ENCODE assay signal across 1 cellular context in genomic region chr9:127897194-127897692, GRCh38.
A peak's percentile ranks its signal among the peaks of the same experiment; 100 is the strongest.
TF ChIP-seq lines count a peak whose summit lies in the region.

No MANE protein-coding gene starts in this region.

TF ChIP-seq in HepG2, 621 proteins besides CTCF, POLR2A, EP300 and RAD21 (continued from another document and continues in another):
- peak; percentile 56; the same call in 1 of the 2 replicates for TF ChIP-seq ARID4A (CRISPR knock-in tag; IDR thresholded peaks at IDR 0.05; ENCODE audit: borderline replicate concordance)
- TF ChIP-seq KLF16 (CRISPR knock-in tag; IDR thresholded peaks at IDR 0.05) = no peak; a peak in 1 of 4 replicates
- TF ChIP-seq XBP1 (CRISPR knock-in tag; IDR thresholded peaks at IDR 0.05) = no peak
- no peak for TF ChIP-seq PRMT3 (CRISPR knock-in tag; IDR thresholded peaks at IDR 0.05; ENCODE audit: borderline replicate concordance, low read depth)
- no peak for TF ChIP-seq ZNF251 (CRISPR knock-in tag; IDR thresholded peaks at IDR 0.05)
- TF ChIP-seq MED13 (CRISPR knock-in tag; IDR thresholded peaks at IDR 0.05) = no peak
- TF ChIP-seq ZNF615 (CRISPR knock-in tag; IDR thresholded peaks at IDR 0.05; ENCODE audit: borderline replicate concordance) = no peak
- TF ChIP-seq JARID2 (CRISPR knock-in tag; IDR thresholded peaks at IDR 0.05; ENCODE audit: insufficient replicate concordance) = no peak
- TF ChIP-seq MAFG (CRISPR knock-in tag; IDR thresholded peaks at IDR 0.05) = no peak
- TF ChIP-seq ZNF512B (CRISPR knock-in tag; IDR thresholded peaks at IDR 0.05; ENCODE audit: borderline replicate concordance) = no peak
- peak; percentile 80 for TF ChIP-seq RARA (CRISPR knock-in tag; IDR thresholded peaks at IDR 0.05)
- no peak for TF ChIP-seq NFKBIZ (CRISPR knock-in tag; IDR thresholded peaks at IDR 0.05)
- no peak for TF ChIP-seq TFDP2 (CRISPR knock-in tag; IDR thresholded peaks at IDR 0.05)
- no peak for TF ChIP-seq PREB (CRISPR knock-in tag; IDR thresholded peaks at IDR 0.05)
- no peak for TF ChIP-seq SSRP1 (CRISPR knock-in tag; IDR thresholded peaks at IDR 0.05)
- TF ChIP-seq MTA1 (CRISPR knock-in tag; IDR thresholded peaks at IDR 0.05; ENCODE audit: borderline replicate concordance) = no peak
- no peak for TF ChIP-seq RFX5 (IDR thresholded peaks at IDR 0.05; ENCODE audit: low read depth, low read length)
- TF ChIP-seq ZNF225 (CRISPR knock-in tag; IDR thresholded peaks at IDR 0.05) = no peak
- TF ChIP-seq SIX1 (CRISPR knock-in tag; IDR thresholded peaks at IDR 0.05; ENCODE audit: borderline replicate concordance) = no peak
- TF ChIP-seq CHD2 (IDR thresholded peaks at IDR 0.05; ENCODE audit: low read depth, low read length) = no peak
- TF ChIP-seq SP2 (CRISPR knock-in tag; IDR thresholded peaks at IDR 0.05) = no peak
- no peak for TF ChIP-seq ZNF230 (CRISPR knock-in tag; IDR thresholded peaks at IDR 0.05)
- TF ChIP-seq ZNF577 (CRISPR knock-in tag; IDR thresholded peaks at IDR 0.05; ENCODE audit: borderline replicate concordance, low read depth) = no peak
- no peak for TF ChIP-seq NAIF1 (CRISPR knock-in tag; IDR thresholded peaks at IDR 0.05; ENCODE audit: borderline replicate concordance)
- no peak for TF ChIP-seq ZNF567 (CRISPR knock-in tag; IDR thresholded peaks at IDR 0.05; ENCODE audit: borderline replicate concordance)
- no peak for TF ChIP-seq JUNB (CRISPR knock-in tag; IDR thresholded peaks at IDR 0.05; ENCODE audit: borderline replicate concordance)
- no peak for TF ChIP-seq MXD3 (CRISPR knock-in tag; IDR thresholded peaks at IDR 0.05)
- 0 out of 2 replicates have a peak, but pooled peaks have one; percentile 58 for TF ChIP-seq SIN3A (IDR thresholded peaks at IDR 0.05; ENCODE audit: borderline replicate concordance, low read depth, low read length)
- TF ChIP-seq TERF1 (CRISPR knock-in tag; IDR thresholded peaks at IDR 0.05) = no peak
- no peak for TF ChIP-seq U2AF1 (optimal IDR thresholded peaks at IDR 0.05; ENCODE audit: low read depth, low read length)
- TF ChIP-seq ZNF639 (CRISPR knock-in tag; conservative IDR thresholded peaks at IDR 0.05) = no peak
- peak; percentile 89 for TF ChIP-seq SAP130 (CRISPR knock-in tag; IDR thresholded peaks at IDR 0.05; ENCODE audit: low read depth)
- no peak for TF ChIP-seq MAF1 (CRISPR knock-in tag; IDR thresholded peaks at IDR 0.05; ENCODE audit: borderline replicate concordance)
- TF ChIP-seq ARID5B (CRISPR knock-in tag; IDR thresholded peaks at IDR 0.05) = peak; percentile 71
- TF ChIP-seq ZNF597 (CRISPR knock-in tag; IDR thresholded peaks at IDR 0.05) = no peak
- no peak for TF ChIP-seq SAFB2 (CRISPR knock-in tag; IDR thresholded peaks at IDR 0.05; ENCODE audit: borderline replicate concordance, low read depth)
- TF ChIP-seq ELK4 (CRISPR knock-in tag; IDR thresholded peaks at IDR 0.05; ENCODE audit: borderline replicate concordance) = no peak
- no peak for TF ChIP-seq HOXA5 (CRISPR knock-in tag; IDR thresholded peaks at IDR 0.05)
- TF ChIP-seq ZSCAN29 (CRISPR knock-in tag; conservative IDR thresholded peaks at IDR 0.05) = no peak
- TF ChIP-seq ZNF484 (CRISPR knock-in tag; IDR thresholded peaks at IDR 0.05; ENCODE audit: borderline replicate concordance, low read depth) = no peak
- no peak for TF ChIP-seq JUN (CRISPR knock-in tag; IDR thresholded peaks at IDR 0.05)
- TF ChIP-seq ZNF224 (CRISPR knock-in tag; IDR thresholded peaks at IDR 0.05) = no peak
- TF ChIP-seq KDM1A (CRISPR knock-in tag; IDR thresholded peaks at IDR 0.05) = no peak
